In the genomic region with DNA sequence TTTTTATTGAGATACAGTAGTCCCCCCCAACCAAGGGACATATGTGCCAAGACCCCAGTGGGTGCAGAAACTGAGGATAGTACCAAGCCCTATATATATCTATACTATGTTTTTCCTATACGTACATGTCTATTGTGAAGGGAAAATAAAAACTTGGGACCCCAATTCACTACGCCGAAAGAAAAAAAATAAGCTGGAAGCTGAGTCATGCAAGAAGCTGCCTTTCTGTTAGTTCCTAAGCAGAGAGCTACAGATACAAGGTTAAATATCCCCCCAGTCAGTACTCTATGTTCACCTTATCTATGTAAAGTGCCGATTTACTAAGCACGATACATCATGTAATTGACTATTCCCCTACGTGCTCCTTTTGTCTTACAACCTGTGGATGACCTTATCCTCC, we compare ENCODE assay signal across 32 cellular contexts. TPM values are rescaled to one million over a fixed set of nuclear protein-coding genes. Genes with fewer than 3 reads are reported as not detected.
"Had no signal": no experiment of that assay in that cellular context is flagged by ENCODE, and none has a peak within 500 bp of the region (broad histone marks: within the 10 kb centered on the region; RNA-seq: fewer than 3 reads in every experiment).

No MANE protein-coding gene starts in this region.

- H3K4me3 ChIP-seq: MG63 had no signal

- H3K9me3 ChIP-seq: MG63 had no signal

- H3K36me3 ChIP-seq: MG63 had no signal

- DNase-seq: Kasumi-1, MG63, MM.1S, MV-4-11, NCI-H1048, NCI-H1092, NCI-H1092 treated with DMSO at 0.1 percent for 48 hours, NCI-H1105, NCI-H1105 treated with DMSO at 0.1 percent for 48 hours, NCI-H1417, NCI-H1417 treated with DMSO at 0.1 percent for 48 hours, NCI-H1436, NCI-H1436 treated with DMSO at 0.1 percent for 48 hours, NCI-H146, NCI-H187, NCI-H187 treated with DMSO at 0.1 percent for 48 hours, NCI-H1930, NCI-H2029, NCI-H2029 treated with DMSO at 0.1 percent for 48 hours, NCI-H2081, NCI-H2081 treated with DMSO at 0.1 percent for 48 hours, NCI-H2107, NCI-H2171, NCI-H226, NCI-H345, NCI-H446 treated with DMSO at 0.1 percent for 48 hours, NCI-H510A, NCI-H510A treated with DMSO at 0.1 percent for 48 hours, NCI-H524, NCI-H524 treated with DMSO at 0.1 percent for 48 hours had no signal

RNA-seq across cellular contexts. Expression of a gene that starts 11.5 kb away (rescaled TPM):
- total RNA-seq: LHCN-M2, M059J had no signal
